Comparison of ENCODE assay signal across 15 cellular contexts in the genomic region with DNA sequence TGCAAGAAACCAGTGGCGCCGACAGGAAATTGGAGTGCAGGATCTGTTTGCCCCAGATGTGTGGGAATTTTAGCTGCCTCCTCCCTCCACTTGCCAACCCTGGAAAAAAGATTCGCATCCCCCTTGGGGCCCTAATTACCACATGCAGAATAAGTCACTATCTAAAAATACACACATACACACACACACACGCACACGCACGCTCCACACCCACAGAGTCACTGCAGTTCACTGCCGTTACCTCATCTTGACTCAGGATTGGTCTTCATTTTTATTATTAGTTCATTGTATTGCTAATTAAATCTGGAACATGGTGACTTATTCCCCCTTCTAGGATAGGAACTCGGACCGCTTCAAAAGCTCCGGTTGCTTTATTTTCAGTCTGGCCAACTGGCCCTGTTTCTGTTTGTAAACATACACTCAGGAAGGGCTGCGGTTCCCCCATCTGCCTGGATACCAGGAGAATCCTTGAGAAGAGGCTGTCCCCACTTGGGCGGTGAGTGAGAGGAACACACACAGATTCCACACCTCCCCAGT.
A peak's percentile ranks its signal among the peaks of the same experiment; 100 is the strongest.
DNase-seq lines count a peak whose midpoint lies in the region; ATAC-seq, FAIRE-seq and TF ChIP-seq lines count a peak whose summit lies in the region.
"Had no signal": no experiment of that assay in that cellular context is flagged by ENCODE, and none has a peak within 500 bp of the region (broad histone marks: within the 10 kb centered on the region; RNA-seq: fewer than 3 reads in every experiment).

No MANE protein-coding gene starts in this region.

- H3K9me3 Mint-ChIP-seq in nephron progenitor cell, result peaks cover 37% of the 10 kb centered on the region
- H3K9me3 Mint-ChIP-seq in activated CD8-positive, alpha-beta memory T cell treated with anti-CD3 and anti-CD28 coated beads, Interleukin-2, amount 10 ng/mL, durations not matched to agents 7 days and 5 days (ENCODE audit: low read depth), result no peaks in the 10 kb centered on the region
- H3K9me3 Mint-ChIP-seq: activated naive CD8-positive, alpha-beta T cell treated with anti-CD3 and anti-CD28 coated beads, Interleukin-2, amount 10 ng/mL, durations not matched to agents 7 days and 5 days had no signal

- peak; percentile 82 for DNase-seq in AG09319 (ENCODE audit: extremely low read depth, low read depth)
- peak; percentile 54 for DNase-seq in LHCN-M2 (ENCODE audit: low read depth)
- DNase-seq in epithelial cell of esophagus (ENCODE audit: low read depth), result peak; percentile 67
- peak; percentile 20 for DNase-seq in nephron progenitor cell
- DNase-seq in activated CD8-positive, alpha-beta memory T cell treated with anti-CD3 and anti-CD28 coated beads, Interleukin-2, amount 10 ng/mL, durations not matched to agents 7 days and 5 days, result no peak
- no peak for DNase-seq in NCI-H2029 (lab: John Stamatoyannopoulos, UW)
- DNase-seq in RCC 7860 (ENCODE audit: low spot score), result no peak
- DNase-seq: activated naive CD8-positive, alpha-beta T cell treated with anti-CD3 and anti-CD28 coated beads, Interleukin-2, amount 10 ng/mL, durations not matched to agents 7 days and 5 days; CD4-positive, CD25-positive, alpha-beta regulatory T cell; NCI-H510A treated with DMSO at 0.1 percent for 48 hours; stimulated activated naive CD8-positive, alpha-beta T cell treated with anti-CD3 and anti-CD28 coated beads, Interleukin-15, Interleukin-2, amounts not matched to agents 100 U/mL and 50 U/mL, for 24 hours had no signal

- H3K27me3 Mint-ChIP-seq in nephron progenitor cell (ENCODE audit: low read depth, poor library complexity), result peaks cover 9% of the 10 kb centered on the region
- H3K27me3 Mint-ChIP-seq in activated CD8-positive, alpha-beta memory T cell treated with anti-CD3 and anti-CD28 coated beads, Interleukin-2, amount 10 ng/mL, durations not matched to agents 7 days and 5 days, result no peaks in the 10 kb centered on the region
- H3K27me3 Mint-ChIP-seq: activated naive CD8-positive, alpha-beta T cell treated with anti-CD3 and anti-CD28 coated beads, Interleukin-2, amount 10 ng/mL, durations not matched to agents 7 days and 5 days; CD4-positive, CD25-positive, alpha-beta regulatory T cell had no signal

- no peak for FAIRE-seq in RCC 7860 (lab: Jason Lieb, UNC)
- FAIRE-seq: K562 had no signal

- CTCF ChIA-PET in activated CD8-positive, alpha-beta memory T cell treated with anti-CD3 and anti-CD28 coated beads, Interleukin-2, amount 10 ng/mL, durations not matched to agents 7 days and 5 days (lab: Charles Lee), result no interaction called here

- peaks cover 47% of the 10 kb centered on the region for H3K4me1 Mint-ChIP-seq in nephron progenitor cell
- H3K4me1 Mint-ChIP-seq in activated CD8-positive, alpha-beta memory T cell treated with anti-CD3 and anti-CD28 coated beads, Interleukin-2, amount 10 ng/mL, durations not matched to agents 7 days and 5 days, result no peaks in the 10 kb centered on the region
- H3K4me1 Mint-ChIP-seq: activated naive CD8-positive, alpha-beta T cell treated with anti-CD3 and anti-CD28 coated beads, Interleukin-2, amount 10 ng/mL, durations not matched to agents 7 days and 5 days; CD4-positive, CD25-positive, alpha-beta regulatory T cell had no signal

- TF ChIP-seq CTCF in AG09319 (IDR thresholded peaks at IDR 0.05; ENCODE audit: low read depth, low read length) (no peak), epithelial cell of esophagus (IDR thresholded peaks at IDR 0.05; ENCODE audit: insufficient read depth, low read depth, low read length, missing control alignments) (no peak), nephron progenitor cell (IDR thresholded peaks at IDR 0.05) (no peak)

- peaks cover 16% of the 10 kb centered on the region for H3K36me3 Mint-ChIP-seq in nephron progenitor cell (ENCODE audit: low read depth)
- no peaks in the 10 kb centered on the region for H3K36me3 Mint-ChIP-seq in activated CD8-positive, alpha-beta memory T cell treated with anti-CD3 and anti-CD28 coated beads, Interleukin-2, amount 10 ng/mL, durations not matched to agents 7 days and 5 days
- H3K36me3 Mint-ChIP-seq: activated naive CD8-positive, alpha-beta T cell treated with anti-CD3 and anti-CD28 coated beads, Interleukin-2, amount 10 ng/mL, durations not matched to agents 7 days and 5 days; CD4-positive, CD25-positive, alpha-beta regulatory T cell had no signal

- H3K27ac Mint-ChIP-seq in nephron progenitor cell, result peak overlapping the region; percentile 96
- H3K27ac Mint-ChIP-seq in activated CD8-positive, alpha-beta memory T cell treated with anti-CD3 and anti-CD28 coated beads, Interleukin-2, amount 10 ng/mL, durations not matched to agents 7 days and 5 days, result no peak overlapping the region
- H3K27ac Mint-ChIP-seq: activated naive CD8-positive, alpha-beta T cell treated with anti-CD3 and anti-CD28 coated beads, Interleukin-2, amount 10 ng/mL, durations not matched to agents 7 days and 5 days; CD4-positive, CD25-positive, alpha-beta regulatory T cell had no signal

- H3K4me3 Mint-ChIP-seq in nephron progenitor cell, result peak overlapping the region; percentile 63
- no peak overlapping the region for H3K4me3 Mint-ChIP-seq in activated CD8-positive, alpha-beta memory T cell treated with anti-CD3 and anti-CD28 coated beads, Interleukin-2, amount 10 ng/mL, durations not matched to agents 7 days and 5 days
- H3K4me3 Mint-ChIP-seq: activated naive CD8-positive, alpha-beta T cell treated with anti-CD3 and anti-CD28 coated beads, Interleukin-2, amount 10 ng/mL, durations not matched to agents 7 days and 5 days; CD4-positive, CD25-positive, alpha-beta regulatory T cell had no signal

- ATAC-seq in activated CD8-positive, alpha-beta memory T cell treated with anti-CD3 and anti-CD28 coated beads, Interleukin-2, amount 10 ng/mL, durations not matched to agents 7 days and 5 days, result no peak
- ATAC-seq in HG02973 (IDR thresholded peaks at IDR 0.05; ENCODE audit: unreplicated experiment), result no peak
- ATAC-seq: esophagus mucosa; K562; SK-N-SH treated with all-trans-retinoic acid at 6 μM for 48 hours; stimulated activated naive CD8-positive, alpha-beta T cell treated with anti-CD3 and anti-CD28 coated beads, Interleukin-15, Interleukin-2, amounts not matched to agents 100 U/mL and 50 U/mL, for 24 hours had no signal

- no peak overlapping the region for H3K4me3 ChIP-seq in epithelial cell of esophagus (ENCODE audit: low read length)
- H3K4me3 ChIP-seq: K562 had no signal

Comparison
In these comparisons a context has a peak if more than half of its experiments do, and no peak if none do; other contexts are left out.
1. DNase-seq: peak in AG09319 (single experiment), LHCN-M2 (single experiment), epithelial cell of esophagus (single experiment) and nephron progenitor cell (single experiment); none in activated CD8-positive, alpha-beta memory T cell treated with anti-CD3 and anti-CD28 coated beads, Interleukin-2, amount 10 ng/mL, durations not matched to agents 7 days and 5 days (single experiment), NCI-H2029 (single experiment) and RCC 7860 (single experiment).